In genomic region chr19:3184847-3185481, GRCh38 we compare ENCODE assay signal across 1 cellular context.
TF ChIP-seq lines count a peak whose summit lies in the region.

No MANE protein-coding gene starts in this region.

TF ChIP-seq in HepG2, 621 proteins besides CTCF, POLR2A, EP300 and RAD21 (continued from another document and continues in another):
- no peak for TF ChIP-seq ZNF513 (CRISPR knock-in tag; conservative IDR thresholded peaks at IDR 0.05)
- 0 out of 2 replicates have a peak, but pooled peaks have one; percentile 19 for TF ChIP-seq ZSCAN9 (CRISPR knock-in tag; IDR thresholded peaks at IDR 0.05; ENCODE audit: borderline replicate concordance)
- TF ChIP-seq TARDBP (CRISPR knock-in tag; IDR thresholded peaks at IDR 0.05) = no peak
- no peak for TF ChIP-seq TFAP4 (IDR thresholded peaks at IDR 0.05; ENCODE audit: borderline replicate concordance, low read depth)
- no peak for TF ChIP-seq HOXD1 (CRISPR knock-in tag; IDR thresholded peaks at IDR 0.05)
- TF ChIP-seq RARG (CRISPR knock-in tag; IDR thresholded peaks at IDR 0.05; ENCODE audit: low read depth) = no peak
- TF ChIP-seq ZKSCAN8 (CRISPR knock-in tag; IDR thresholded peaks at IDR 0.05; ENCODE audit: borderline replicate concordance) = no peak
- TF ChIP-seq PPARG (CRISPR knock-in tag; conservative IDR thresholded peaks at IDR 0.05) = no peak
- TF ChIP-seq ZNF768 (CRISPR knock-in tag; IDR thresholded peaks at IDR 0.05) = peak; percentile 88
- TF ChIP-seq SSRP1 (CRISPR knock-in tag; IDR thresholded peaks at IDR 0.05) = no peak
- 0 out of 2 replicates have a peak, but pooled peaks have one; percentile 13 for TF ChIP-seq SALL1 (CRISPR knock-in tag; IDR thresholded peaks at IDR 0.05)
- no peak for TF ChIP-seq ZNF512B (CRISPR knock-in tag; IDR thresholded peaks at IDR 0.05; ENCODE audit: borderline replicate concordance)
- no peak for TF ChIP-seq THAP11 (CRISPR knock-in tag; IDR thresholded peaks at IDR 0.05)
- no peak for TF ChIP-seq ZNF335 (CRISPR knock-in tag; IDR thresholded peaks at IDR 0.05)
- no peak for TF ChIP-seq ZNF678 (CRISPR knock-in tag; IDR thresholded peaks at IDR 0.05)
- TF ChIP-seq NRL (CRISPR knock-in tag; IDR thresholded peaks at IDR 0.05; ENCODE audit: borderline replicate concordance) = no peak
- TF ChIP-seq MAFK (conservative IDR thresholded peaks at IDR 0.05 in 1 of 2, IDR thresholded peaks at IDR 0.05 in 1 of 2; ENCODE audit: low read length in 2 of 2) = peak; percentile 35 to 43; a peak in 2 of 4 replicates
- no peak for TF ChIP-seq DRAP1 (CRISPR knock-in tag; IDR thresholded peaks at IDR 0.05)
- peak; percentile 96 for TF ChIP-seq ZNF629 (CRISPR knock-in tag; conservative IDR thresholded peaks at IDR 0.05)
- TF ChIP-seq HINFP (CRISPR knock-in tag; IDR thresholded peaks at IDR 0.05; ENCODE audit: low read depth) = no peak
- no peak for TF ChIP-seq ZNF589 (CRISPR knock-in tag; conservative IDR thresholded peaks at IDR 0.05)
- TF ChIP-seq ZFP1 (CRISPR knock-in tag; IDR thresholded peaks at IDR 0.05) = no peak
- no peak for TF ChIP-seq PHF20 (CRISPR knock-in tag; IDR thresholded peaks at IDR 0.05)
- no peak for TF ChIP-seq CREM (IDR thresholded peaks at IDR 0.05)
- no peak for TF ChIP-seq CREM (CRISPR knock-in tag; IDR thresholded peaks at IDR 0.05)
- TF ChIP-seq ZNF33B (CRISPR knock-in tag; IDR thresholded peaks at IDR 0.05) = no peak
- TF ChIP-seq HBP1 (CRISPR knock-in tag; IDR thresholded peaks at IDR 0.05; ENCODE audit: low read depth) = peak; percentile 100
- TF ChIP-seq BCL6 (CRISPR knock-in tag; IDR thresholded peaks at IDR 0.05) = no peak
- TF ChIP-seq SMAD9 (CRISPR knock-in tag; IDR thresholded peaks at IDR 0.05) = no peak
- TF ChIP-seq ATF1 (CRISPR knock-in tag; IDR thresholded peaks at IDR 0.05) = no peak
- TF ChIP-seq ELF3 (CRISPR knock-in tag; IDR thresholded peaks at IDR 0.05) = no peak
- TF ChIP-seq KDM5A (IDR thresholded peaks at IDR 0.05; ENCODE audit: borderline replicate concordance, low read length) = peak; percentile 91; the same call in 1 of the 2 replicates
- no peak for TF ChIP-seq CSRNP2 (CRISPR knock-in tag; conservative IDR thresholded peaks at IDR 0.05; ENCODE audit: low read depth)
- no peak for TF ChIP-seq NFAT5 (CRISPR knock-in tag; IDR thresholded peaks at IDR 0.05)
- TF ChIP-seq ZNF772 (CRISPR knock-in tag; IDR thresholded peaks at IDR 0.05) = no peak
- peak; percentile 88 for TF ChIP-seq SIN3A (IDR thresholded peaks at IDR 0.05; ENCODE audit: borderline replicate concordance, low read depth, low read length)
- TF ChIP-seq HOXA7 (CRISPR knock-in tag; IDR thresholded peaks at IDR 0.05) = no peak
- TF ChIP-seq ZNF354B (CRISPR knock-in tag; IDR thresholded peaks at IDR 0.05) = no peak
- TF ChIP-seq MAFF (IDR thresholded peaks at IDR 0.05; ENCODE audit: low read depth, low read length) = peak; percentile 40; the same call in 1 of the 2 replicates
- TF ChIP-seq TCF7 (IDR thresholded peaks at IDR 0.05; ENCODE audit: low read depth) = no peak
- peak; percentile 11; the same call in 1 of the 2 replicates for TF ChIP-seq REPIN1 (CRISPR knock-in tag; IDR thresholded peaks at IDR 0.05; ENCODE audit: borderline replicate concordance, low read depth)
- no peak for TF ChIP-seq NFATC3 (CRISPR knock-in tag; IDR thresholded peaks at IDR 0.05)
- peak; percentile 74 for TF ChIP-seq ARID4A (CRISPR knock-in tag; IDR thresholded peaks at IDR 0.05; ENCODE audit: borderline replicate concordance)
- no peak for TF ChIP-seq ZNF121 (CRISPR knock-in tag; IDR thresholded peaks at IDR 0.05)
